Comparison of ENCODE assay signal across 8 cellular contexts in the genomic region with DNA sequence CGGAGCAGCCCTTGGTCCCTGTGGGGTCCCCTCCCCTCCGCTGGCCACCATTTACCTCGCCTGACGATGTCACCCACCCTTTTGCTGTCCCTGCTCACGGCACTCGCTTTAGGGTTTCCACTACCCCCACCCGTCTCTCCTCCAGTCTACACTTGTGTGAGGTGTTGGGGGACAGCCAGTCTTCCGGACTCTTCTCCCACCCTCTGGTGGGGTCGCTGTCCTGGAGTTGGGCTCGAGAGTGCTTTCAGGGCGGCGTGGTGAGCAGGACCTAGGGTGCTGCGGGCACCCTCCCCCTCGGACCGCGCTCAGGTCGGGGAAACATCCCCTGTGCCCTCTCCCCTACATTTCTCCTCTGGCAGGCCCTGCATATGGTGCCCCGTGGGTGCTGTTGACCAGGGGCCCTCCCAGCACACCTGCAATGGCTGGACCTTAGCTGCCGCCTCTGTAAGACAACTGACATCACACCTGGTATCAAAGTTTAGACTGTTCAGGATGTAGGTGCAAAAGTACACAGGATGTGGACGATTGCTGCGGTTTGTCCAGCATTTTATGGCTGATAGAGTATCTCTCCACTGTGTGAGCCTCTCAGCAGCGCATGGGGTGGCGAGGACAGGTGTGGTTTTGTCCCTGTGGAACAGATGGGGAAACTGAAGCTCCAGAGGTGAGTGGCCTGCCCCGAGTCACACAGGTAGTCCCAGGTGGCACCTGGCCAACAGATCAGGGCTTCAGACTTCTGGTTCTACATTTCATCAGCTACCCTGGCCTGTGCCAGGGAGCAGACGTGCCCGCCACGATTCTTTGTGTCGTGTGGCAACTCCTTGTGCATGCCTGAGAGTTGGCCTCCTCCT. TPM values are rescaled to one million over a fixed set of nuclear protein-coding genes. Genes with fewer than 3 reads are reported as not detected.
DNase-seq lines count a peak whose midpoint lies in the region; ATAC-seq and TF ChIP-seq lines count a peak whose summit lies in the region.

No MANE protein-coding gene starts in this region.

- no peak for ATAC-seq in activated T-helper 17 cell treated with anti-CD3 and anti-CD28 coated beads, Interleukin-2, amount 50 U/mL, for 72 hours (replicated peaks)
- ATAC-seq in sciatic nerve = peak; percentile 2

- H3K27me3 Mint-ChIP-seq in activated T-helper 17 cell treated with anti-CD3 and anti-CD28 coated beads, Interleukin-2, amount 50 U/mL, for 72 hours = no peaks in the 10 kb centered on the region

- H3K4me3 Mint-ChIP-seq in activated T-helper 17 cell treated with anti-CD3 and anti-CD28 coated beads, Interleukin-2, amount 50 U/mL, for 72 hours = peak overlapping the region; percentile 99

- peak overlapping the region; percentile 99 for H3K27ac Mint-ChIP-seq in activated T-helper 17 cell treated with anti-CD3 and anti-CD28 coated beads, Interleukin-2, amount 50 U/mL, for 72 hours

- no peak for DNase-seq in AG10803 (ENCODE audit: low read depth)
- no peak for DNase-seq in HFF-Myc (ENCODE audit: extremely low read depth, low read depth)
- peak; percentile 75 for DNase-seq in cardiac septum (ENCODE audit: low spot score)
- peak; percentile 65 for DNase-seq in sciatic nerve (ENCODE audit: low spot score)
- no peak for DNase-seq in occipital lobe (lab: John Stamatoyannopoulos, UW)
- DNase-seq in Ammon's horn (ENCODE audit: low spot score) = no peak
- DNase-seq in UCSD-AML1 (lab: John Stamatoyannopoulos, UW; ENCODE audit: unreplicated experiment) = no peak

- peaks cover 47% of the 10 kb centered on the region for H3K4me1 Mint-ChIP-seq in activated T-helper 17 cell treated with anti-CD3 and anti-CD28 coated beads, Interleukin-2, amount 50 U/mL, for 72 hours

- H3K4me3 ChIP-seq in AG10803 (ENCODE audit: low read length) = peak overlapping the region; percentile 79
- H3K4me3 ChIP-seq in HFF-Myc (replicated peaks; ENCODE audit: low read depth, low read length) = peak overlapping the region; percentile 64

- no peaks in the 10 kb centered on the region for H3K9me3 Mint-ChIP-seq in activated T-helper 17 cell treated with anti-CD3 and anti-CD28 coated beads, Interleukin-2, amount 50 U/mL, for 72 hours

- peaks cover 69% of the 10 kb centered on the region for H3K36me3 Mint-ChIP-seq in activated T-helper 17 cell treated with anti-CD3 and anti-CD28 coated beads, Interleukin-2, amount 50 U/mL, for 72 hours (ENCODE audit: low read depth)

- intact Hi-C loops in cardiac septum (cut with DNase I) (loop anchor here (2.0 to 5.0 kb wide), 2 partner anchors 21 to 35 kb away; a partner anchor contains a TSS), sciatic nerve (cut with DNase I) (loop anchor here (1.0 to 2.0 kb wide), 2 partner anchors 49 to 133 kb away; no protein-coding TSS in a partner anchor)

- no peak for TF ChIP-seq CTCF in AG10803 (conservative IDR thresholded peaks at IDR 0.05; ENCODE audit: low read length)
- TF ChIP-seq CTCF in HFF-Myc (IDR thresholded peaks at IDR 0.05; ENCODE audit: low read depth, low read length, missing control alignments) = no peak

RNA-seq across cellular contexts. Expression of a gene that starts 1.1 kb away (rescaled TPM):
- 100 to 1,000 TPM; 197 to 265 TPM for total RNA-seq in activated T-helper 17 cell treated with anti-CD3 and anti-CD28 coated beads, Interleukin-2, amount 50 U/mL, for 72 hours
- 43.1 TPM for total RNA-seq in cardiac septum
- 61.7 TPM for total RNA-seq in sciatic nerve
- 44.9 TPM for total RNA-seq in occipital lobe

RNA-seq across cellular contexts. Expression of a gene that starts 21.7 kb away (rescaled TPM):
- total RNA-seq in activated T-helper 17 cell treated with anti-CD3 and anti-CD28 coated beads, Interleukin-2, amount 50 U/mL, for 72 hours = 100 to 1,000 TPM; 102 to 137 TPM
- 20.0 TPM for total RNA-seq in cardiac septum
- total RNA-seq in sciatic nerve = 69.7 TPM
- total RNA-seq in occipital lobe = 49.4 TPM

RNA-seq across cellular contexts. Expression of a gene that starts 35.9 kb away (rescaled TPM):
- 10 to 100 TPM; 15.8 to 22.0 TPM for total RNA-seq in activated T-helper 17 cell treated with anti-CD3 and anti-CD28 coated beads, Interleukin-2, amount 50 U/mL, for 72 hours
- total RNA-seq in cardiac septum (22.3 TPM), sciatic nerve (40.7 TPM), occipital lobe (2.0 TPM)

Comparison
In these comparisons a context has a peak if more than half of its experiments do, and no peak if none do; other contexts are left out.
1. DNase-seq: peak in cardiac septum (single experiment) and sciatic nerve (single experiment); none in AG10803 (single experiment), HFF-Myc (single experiment), occipital lobe (single experiment), Ammon's horn (single experiment) and UCSD-AML1 (single experiment).